In the genomic region with DNA sequence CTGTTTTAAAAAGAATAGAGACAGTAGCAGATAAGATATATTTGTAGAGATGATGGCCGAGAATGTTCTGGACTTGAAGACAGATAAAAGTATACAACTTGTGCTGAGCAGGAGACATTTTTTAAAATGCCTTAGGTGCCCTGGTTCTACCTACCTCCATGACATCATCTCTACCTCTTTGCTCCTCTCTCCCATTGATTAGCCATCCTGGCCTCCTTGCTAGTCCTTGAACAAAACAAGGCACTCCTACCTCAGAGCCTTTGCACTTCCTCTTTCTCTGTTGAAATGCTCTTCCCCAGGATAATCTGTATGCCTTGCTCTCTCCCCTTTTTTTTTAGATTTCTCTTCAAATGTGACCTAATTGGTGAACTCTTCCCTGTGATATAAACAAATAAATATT, we compare ENCODE assay signal across 9 cellular contexts.
"Had no signal": no experiment of that assay in that cellular context is flagged by ENCODE, and none has a peak within 500 bp of the region (broad histone marks: within the 10 kb centered on the region; RNA-seq: fewer than 3 reads in every experiment).

No MANE protein-coding gene starts in this region.

- H2AFZ ChIP-seq: GM23338 had no signal

- H3K27ac ChIP-seq: HL-60 had no signal

- H3K9me3 Mint-ChIP-seq: GM23338, H9, HFFc6 had no signal

- ATAC-seq: GM23338 had no signal

- FAIRE-seq: H1, H54 had no signal

- H3K4me2 ChIP-seq: GM23338 had no signal

- H3K4me3 ChIP-seq: GM23338 had no signal

- H3K27ac Mint-ChIP-seq: GM23338, H9, HFFc6 had no signal

- DNase-seq: H9, HCEC 1CT, HFFc6, IMR-90, KBM-7 had no signal
